Comparison of ENCODE assay signal across 8 cellular contexts in genomic region chr4:179307297-179308136, GRCh38.
DNase-seq lines count a peak whose midpoint lies in the region; ATAC-seq and TF ChIP-seq lines count a peak whose summit lies in the region.

No MANE protein-coding gene starts in this region.

- no peak overlapping the region for H3K27ac ChIP-seq in SJCRH30

- no peaks in the 10 kb centered on the region for H3K27me3 Mint-ChIP-seq in glutamatergic neuron (ENCODE audit: unreplicated experiment)

- no peaks in the 10 kb centered on the region for H3K27me3 ChIP-seq in SJCRH30

- H3K4me1 ChIP-seq in SJCRH30: no peaks in the 10 kb centered on the region

- DNase-seq in NCI-H345 (lab: John Stamatoyannopoulos, UW) (peak; percentile 0), NCI-H345 treated with DMSO at 0.1 percent for 48 hours (lab: John Stamatoyannopoulos, UW; ENCODE audit: unreplicated experiment) (no peak), SJCRH30 (peak; percentile 19 to 54), glutamatergic neuron (peak; percentile 35), mesenteric fat pad (ENCODE audit: low spot score) (no peak)
- DNase-seq in stimulated activated naive CD4-positive, alpha-beta T cell treated with Interleukin-2 at 50 U/mL for 16 hours (lab: John Stamatoyannopoulos, UW): no peak

- H3K36me3 ChIP-seq in SJCRH30: no peaks in the 10 kb centered on the region

- no peak overlapping the region for H3K4me3 ChIP-seq in SJCRH30

- H3K27ac Mint-ChIP-seq in glutamatergic neuron (ENCODE audit: unreplicated experiment): no peak overlapping the region

- no peaks in the 10 kb centered on the region for H3K9me3 ChIP-seq in SJCRH30 (replicated peaks)

- H3K4me1 Mint-ChIP-seq in glutamatergic neuron (ENCODE audit: low read depth, unreplicated experiment): no peaks in the 10 kb centered on the region

- ATAC-seq in GM18870 (IDR thresholded peaks at IDR 0.05; ENCODE audit: unreplicated experiment) (peak; percentile 94), HG03095 (IDR thresholded peaks at IDR 0.05; ENCODE audit: unreplicated experiment) (peak; percentile 91)

- peaks cover 13% of the 10 kb centered on the region for H3K36me3 Mint-ChIP-seq in glutamatergic neuron (ENCODE audit: unreplicated experiment)

- peak; percentile 85 for TF ChIP-seq CTCF in glutamatergic neuron (IDR thresholded peaks at IDR 0.05; ENCODE audit: partially characterized antibody, unreplicated experiment)

- peaks cover 13% of the 10 kb centered on the region for H3K9me3 Mint-ChIP-seq in glutamatergic neuron (ENCODE audit: unreplicated experiment)

- H3K4me3 Mint-ChIP-seq in glutamatergic neuron (ENCODE audit: unreplicated experiment): no peak overlapping the region

Comparison
In these comparisons a context has a peak if more than half of its experiments do, and no peak if none do; other contexts are left out.
1. DNase-seq: peak in NCI-H345 (single experiment), SJCRH30 (2 of 2) and glutamatergic neuron (single experiment); none in NCI-H345 treated with DMSO at 0.1 percent for 48 hours (single experiment), stimulated activated naive CD4-positive, alpha-beta T cell treated with Interleukin-2 at 50 U/mL for 16 hours (single experiment) and mesenteric fat pad (single experiment).